In genomic region chr12:31353730-31354708, GRCh38 we compare ENCODE assay signal across 12 cellular contexts. TPM values are rescaled to one million over a fixed set of nuclear protein-coding genes. Genes with fewer than 3 reads are reported as not detected.
DNase-seq lines count a peak whose midpoint lies in the region; ATAC-seq and TF ChIP-seq lines count a peak whose summit lies in the region.
"Had no signal": no experiment of that assay in that cellular context is flagged by ENCODE, and none has a peak within 500 bp of the region (broad histone marks: within the 10 kb centered on the region; RNA-seq: fewer than 3 reads in every experiment).

No MANE protein-coding gene starts in this region.

- H3K27ac Mint-ChIP-seq in mesothelial cell of epicardium = peak overlapping the region; percentile 91
- H3K27ac Mint-ChIP-seq: CD4-positive, CD25-positive, alpha-beta regulatory T cell had no signal

- DNase-seq in DMS 273 treated with DMSO at 0.1 percent for 48 hours (lab: John Stamatoyannopoulos, UW) (peak; percentile 29), NCI-H1417 (lab: John Stamatoyannopoulos, UW) (peak; percentile 67 to 98 (median 89)), SHP77 treated with DMSO at 0.1 percent for 48 hours (lab: John Stamatoyannopoulos, UW) (peak; percentile 96), mesothelial cell of epicardium (ENCODE audit: low spot score in 2 of 2, unreplicated experiment in 2 of 2) (no peak), islet precursor cell (no peak)
- DNase-seq in stimulated activated naive CD8-positive, alpha-beta T cell treated with anti-CD3 and anti-CD28 coated beads, Interleukin-15, Interleukin-2, amounts not matched to agents 100 U/mL and 50 U/mL, for 24 hours = no peak
- DNase-seq: CD4-positive, CD25-positive, alpha-beta regulatory T cell; effector memory CD4-positive, alpha-beta T cell; left cardiac atrium; PC-3 had no signal

- no peaks in the 10 kb centered on the region for H3K36me3 Mint-ChIP-seq in mesothelial cell of epicardium
- H3K36me3 Mint-ChIP-seq: CD4-positive, CD25-positive, alpha-beta regulatory T cell had no signal

- H3K27me3 Mint-ChIP-seq in mesothelial cell of epicardium (ENCODE audit: low read depth) = no peaks in the 10 kb centered on the region

- H3K4me1 Mint-ChIP-seq in mesothelial cell of epicardium = peaks cover 11% of the 10 kb centered on the region
- H3K4me1 Mint-ChIP-seq: CD4-positive, CD25-positive, alpha-beta regulatory T cell had no signal

- no peak for TF ChIP-seq CTCF in mesothelial cell of epicardium (IDR thresholded peaks at IDR 0.05; ENCODE audit: unreplicated experiment)

- ATAC-seq in GM18517 (IDR thresholded peaks at IDR 0.05; ENCODE audit: unreplicated experiment) = no peak
- no peak for ATAC-seq in stimulated activated naive CD8-positive, alpha-beta T cell treated with anti-CD3 and anti-CD28 coated beads, Interleukin-15, Interleukin-2, amounts not matched to agents 100 U/mL and 50 U/mL, for 24 hours
- no peak for ATAC-seq in GM21381 (IDR thresholded peaks at IDR 0.05; ENCODE audit: unreplicated experiment)
- ATAC-seq: PC-3 had no signal

- peak overlapping the region; percentile 1 for H3K4me3 Mint-ChIP-seq in mesothelial cell of epicardium
- H3K4me3 Mint-ChIP-seq: CD4-positive, CD25-positive, alpha-beta regulatory T cell had no signal

- H3K9me3 Mint-ChIP-seq in mesothelial cell of epicardium = no peaks in the 10 kb centered on the region
- H3K9me3 Mint-ChIP-seq: CD4-positive, CD25-positive, alpha-beta regulatory T cell had no signal

RNA-seq across cellular contexts. Expression of gene SINHCAF, which starts 28.1 kb away (rescaled TPM):
- total RNA-seq in mesothelial cell of epicardium = 241 to 262 TPM (median 246 TPM) in 3 replicates

Comparison
In these comparisons a context has a peak if more than half of its experiments do, and no peak if none do; other contexts are left out.
1. DNase-seq: peak in DMS 273 treated with DMSO at 0.1 percent for 48 hours (single experiment), NCI-H1417 (3 of 3) and SHP77 treated with DMSO at 0.1 percent for 48 hours (single experiment); none in mesothelial cell of epicardium (0 of 2), stimulated activated naive CD8-positive, alpha-beta T cell treated with anti-CD3 and anti-CD28 coated beads, Interleukin-15, Interleukin-2, amounts not matched to agents 100 U/mL and 50 U/mL, for 24 hours (single experiment) and islet precursor cell (single experiment).